8 cellular contexts compared by ENCODE assay signal in genomic region chr5:146947181-146947941, GRCh38.
DNase-seq lines count a peak whose midpoint lies in the region; ATAC-seq and TF ChIP-seq lines count a peak whose summit lies in the region.

No MANE protein-coding gene starts in this region.

- no peaks in the 10 kb centered on the region for H3K27me3 Mint-ChIP-seq in HFFc6 (ENCODE audit: insufficient read depth)

- H3K27ac Mint-ChIP-seq in HFFc6 = no peak overlapping the region

- DNase-seq in NCI-H1092 treated with DMSO at 0.1 percent for 48 hours (lab: John Stamatoyannopoulos, UW) = peak; percentile 18
- no peak for DNase-seq in NCI-H1092 (lab: John Stamatoyannopoulos, UW)
- peak; percentile 1 for DNase-seq in HFFc6
- DNase-seq in RKO (ENCODE audit: low spot score) = peak; percentile 35
- peak; percentile 25 for DNase-seq in iPS DF 4.7 (ENCODE audit: extremely low read depth, low spot score)
- no peak for DNase-seq in central memory CD4-positive, alpha-beta T cell
- no peak for DNase-seq in activated CD8-positive, alpha-beta memory T cell treated with anti-CD3 and anti-CD28 coated beads, Interleukin-2, amount 50 U/mL, for 4 hours

- H3K36me3 Mint-ChIP-seq in HFFc6 (ENCODE audit: low read depth) = no peaks in the 10 kb centered on the region

- ATAC-seq in GM21717 (IDR thresholded peaks at IDR 0.05; ENCODE audit: unreplicated experiment) = no peak

- TF ChIP-seq CTCF in HFFc6 (IDR thresholded peaks at IDR 0.05) = peak; percentile 52; the same call in 1 of the 2 replicates

- no peak overlapping the region for H3K4me3 Mint-ChIP-seq in HFFc6

- no peaks in the 10 kb centered on the region; the same call in 1 of the 2 replicates for H3K9me3 Mint-ChIP-seq in HFFc6

- no peaks in the 10 kb centered on the region for H3K4me1 Mint-ChIP-seq in HFFc6 (ENCODE audit: low read depth)

Comparison
In these comparisons a context has a peak if more than half of its experiments do, and no peak if none do; other contexts are left out.
1. DNase-seq: peak in NCI-H1092 treated with DMSO at 0.1 percent for 48 hours (single experiment), HFFc6 (single experiment), RKO (single experiment) and iPS DF 4.7 (single experiment); none in NCI-H1092 (single experiment), central memory CD4-positive, alpha-beta T cell (single experiment) and activated CD8-positive, alpha-beta memory T cell treated with anti-CD3 and anti-CD28 coated beads, Interleukin-2, amount 50 U/mL, for 4 hours (single experiment).